8 cellular contexts compared by ENCODE assay signal in genomic region chr5:54785729-54786548, GRCh38.
DNase-seq lines count a peak whose midpoint lies in the region; ATAC-seq lines count a peak whose summit lies in the region.

No MANE protein-coding gene starts in this region.

- H3K4me3 Mint-ChIP-seq in central memory CD8-positive, alpha-beta T cell = no peak overlapping the region
- H3K4me3 Mint-ChIP-seq in naive thymus-derived CD8-positive, alpha-beta T cell = no peak overlapping the region

- H3K27ac Mint-ChIP-seq in central memory CD8-positive, alpha-beta T cell (ENCODE audit: low read depth) = no peak overlapping the region
- H3K27ac Mint-ChIP-seq in naive thymus-derived CD8-positive, alpha-beta T cell = peak overlapping the region in 3 of 10 donors; percentile 8 to 65 (median 60)

- DNase-seq in central memory CD8-positive, alpha-beta T cell (ENCODE audit: low spot score in 2 of 2) = no peak
- no peak for DNase-seq in naive thymus-derived CD8-positive, alpha-beta T cell
- no peak for DNase-seq in activated naive CD4-positive, alpha-beta T cell treated with Interleukin-2 at 50 U/mL for 16 hours
- DNase-seq in HT-29 (ENCODE audit: low spot score) (no peak), DMS153 treated with DMSO at 0.1 percent for 48 hours (lab: John Stamatoyannopoulos, UW; ENCODE audit: unreplicated experiment) (no peak), 8988T (no peak)

- ATAC-seq in GM19395 (IDR thresholded peaks at IDR 0.05; ENCODE audit: unreplicated experiment) (peak; percentile 97), HG03521 (IDR thresholded peaks at IDR 0.05; ENCODE audit: unreplicated experiment) (peak; percentile 71)
- ATAC-seq in central memory CD8-positive, alpha-beta T cell (replicated peaks; ENCODE audit: extremely low read depth, poor library complexity, severe bottlenecking) = peak; percentile 32
- peak; percentile 18 to 25 for ATAC-seq in naive thymus-derived CD8-positive, alpha-beta T cell

- H3K27me3 Mint-ChIP-seq in central memory CD8-positive, alpha-beta T cell = no peaks in the 10 kb centered on the region
- peaks cover 0 to 5% (median 0%) of the 10 kb centered on the region in 5 donors for H3K27me3 Mint-ChIP-seq in naive thymus-derived CD8-positive, alpha-beta T cell

- no peaks in the 10 kb centered on the region for H3K9me3 Mint-ChIP-seq in central memory CD8-positive, alpha-beta T cell
- peaks cover 0 to 21% (median 4%) of the 10 kb centered on the region in 9 donors for H3K9me3 Mint-ChIP-seq in naive thymus-derived CD8-positive, alpha-beta T cell

- peaks cover 2% of the 10 kb centered on the region for H3K36me3 Mint-ChIP-seq in central memory CD8-positive, alpha-beta T cell (ENCODE audit: insufficient read depth)
- H3K36me3 Mint-ChIP-seq in naive thymus-derived CD8-positive, alpha-beta T cell = peaks cover 0 to 11% (median 6%) of the 10 kb centered on the region in 3 donors

- H3K4me1 Mint-ChIP-seq in central memory CD8-positive, alpha-beta T cell = no peaks in the 10 kb centered on the region
- H3K4me1 Mint-ChIP-seq in naive thymus-derived CD8-positive, alpha-beta T cell = peaks cover 0 to 19% (median under 1%) of the 10 kb centered on the region in 4 donors

- POLR2A ChIA-PET in naive thymus-derived CD8-positive, alpha-beta T cell (lab: Charles Lee) = no interaction called here

Comparison
In these comparisons a context has a peak if more than half of its experiments do, and no peak if none do; other contexts are left out.
1. ATAC-seq: peak in every context shown above with its lines; median percentile 97 in GM19395; 71 in HG03521; 32 in central memory CD8-positive, alpha-beta T cell; 22 in naive thymus-derived CD8-positive, alpha-beta T cell.